In genomic region chr16:27235055-27235937, GRCh38 we compare ENCODE assay signal across 8 cellular contexts.
DNase-seq lines count a peak whose midpoint lies in the region; ATAC-seq lines count a peak whose summit lies in the region.

No MANE protein-coding gene starts in this region.

- peak; percentile 5 to 45 (median 22) for DNase-seq in NCI-H1417 (lab: John Stamatoyannopoulos, UW)
- DNase-seq in NCI-H1417 treated with DMSO at 0.1 percent for 48 hours (lab: John Stamatoyannopoulos, UW): no peak
- peak; percentile 78 for DNase-seq in NCI-H446 treated with DMSO at 0.1 percent for 48 hours (lab: John Stamatoyannopoulos, UW)
- DNase-seq in activated CD4-positive, alpha-beta T cell treated with anti-CD3 and anti-CD28 coated beads for 24 hours (ENCODE audit: low read depth in 2 of 2): peak; percentile 54 to 69
- peak; percentile 95 for DNase-seq in cerebellar cortex (ENCODE audit: low spot score)
- peak; percentile 67 for DNase-seq in kidney tubule cell (ENCODE audit: low spot score)
- DNase-seq in stimulated activated CD4-positive, alpha-beta T cell treated with anti-CD3 and anti-CD28 coated beads, Interleukin-1b, Interleukin-23, amount 100 ng/mL, for 4 hours (ENCODE audit: low read depth in 2 of 2): peak; percentile 49 to 62

- no peak for ATAC-seq in HG03460 (IDR thresholded peaks at IDR 0.05; ENCODE audit: unreplicated experiment)
